Comparison of ENCODE assay signal across 12 cellular contexts in genomic region chr2:58350484-58350883, GRCh38.
DNase-seq lines count a peak whose midpoint lies in the region; ATAC-seq and TF ChIP-seq lines count a peak whose summit lies in the region.
"Had no signal": no experiment of that assay in that cellular context is flagged by ENCODE, and none has a peak within 500 bp of the region (broad histone marks: within the 10 kb centered on the region; RNA-seq: fewer than 3 reads in every experiment).

No MANE protein-coding gene starts in this region.

- CTCF ChIA-PET in GM10248 (lab: Yijun Ruan, JAX) = no interaction called here

- ATAC-seq in GM19043 (IDR thresholded peaks at IDR 0.05; ENCODE audit: low read depth, unreplicated experiment) (peak; percentile 61), HG02763 (IDR thresholded peaks at IDR 0.05; ENCODE audit: unreplicated experiment) (peak; percentile 84), HG03469 (IDR thresholded peaks at IDR 0.05; ENCODE audit: unreplicated experiment) (peak; percentile 94)
- ATAC-seq: right cardiac atrium had no signal

- DNase-seq in GM10248 (ENCODE audit: extremely low spot score) (peak; percentile 26), NCI-H345 (lab: John Stamatoyannopoulos, UW) (no peak), COLO829 (ENCODE audit: low spot score) (no peak), NCI-H1436 treated with DMSO at 0.1 percent for 48 hours (lab: John Stamatoyannopoulos, UW) (no peak), T-helper 9 cell (no peak)
- DNase-seq: activated CD4-positive, alpha-beta T cell treated with anti-CD3 and anti-CD28 coated beads, Interleukin-2, amount 50 U/mL, for 1 hour; AML-193; amygdala; right cardiac atrium had no signal

- TF ChIP-seq CTCF in GM10248 (IDR thresholded peaks at IDR 0.05; ENCODE audit: control extremely low read depth, extremely low read depth, low read depth, missing control alignments) = no peak

- POLR2A ChIA-PET in GM10248 (lab: Yijun Ruan, JAX) = no interaction called here
